37 cellular contexts compared by ENCODE assay signal in the genomic region with DNA sequence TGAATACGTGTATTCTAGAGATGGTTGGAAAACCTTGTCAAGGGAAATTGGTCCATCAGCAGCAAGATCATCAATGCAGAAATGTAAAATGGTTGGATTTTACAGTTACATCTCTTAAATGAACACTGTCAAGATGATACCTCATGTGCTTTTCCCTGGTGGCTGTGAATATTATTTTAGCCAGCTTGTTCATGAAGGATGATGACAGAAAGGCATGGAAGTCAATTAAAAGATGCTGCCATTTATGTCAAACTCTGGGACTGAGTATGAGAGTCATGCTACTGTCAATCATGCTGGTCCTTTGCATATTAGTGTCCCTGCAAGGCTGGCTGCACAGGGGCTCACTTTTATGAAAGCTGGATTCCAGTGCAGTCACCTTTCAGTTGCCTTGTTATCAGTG. TPM values are rescaled to one million over a fixed set of nuclear protein-coding genes. Genes with fewer than 3 reads are reported as not detected.
"Had no signal": no experiment of that assay in that cellular context is flagged by ENCODE, and none has a peak within 500 bp of the region (broad histone marks: within the 10 kb centered on the region; RNA-seq: fewer than 3 reads in every experiment).

No MANE protein-coding gene starts in this region.

- H3K4me3 ChIP-seq: adrenal gland, body of pancreas, cardiac muscle cell had no signal

- H3K27ac Mint-ChIP-seq: activated B cell treated with CpG ODN at 0.5 μM for 24 hours; activated CD4-positive, alpha-beta memory T cell treated with anti-CD3 and anti-CD28 coated beads for 36 hours; activated CD4-positive, alpha-beta T cell treated with anti-CD3 and anti-CD28 coated beads, Interleukin-2, amount 10 ng/mL, durations not matched to agents 24 days and 14 days; activated CD8-positive, alpha-beta T cell treated with anti-CD3 and anti-CD28 coated beads for 36 hours; activated naive CD4-positive, alpha-beta T cell treated with anti-CD3 and anti-CD28 coated beads for 36 hours; activated naive CD4-positive, alpha-beta T cell treated with anti-CD3 and anti-CD28 coated beads, Interleukin-2, amount 50 U/mL, for 72 hours; activated naive CD8-positive, alpha-beta T cell treated with anti-CD3 and anti-CD28 coated beads for 36 hours; activated T-cell treated with anti-CD3 and anti-CD28 coated beads, Interleukin-2, amount 50 U/mL, for 72 hours; activated T-helper 1 cell treated with anti-CD3 and anti-CD28 coated beads, Interleukin-12 subunit alpha, Interleukin-12 subunit beta, Interleukin-2, Interleukin-4 antibody, amounts not matched to agents 30 ng/mL and 10 ng/mL and 1 ng/mL, durations not matched to agents 14 hours and 24 hours and 36 hours; activated T-helper 17 cell treated with anti-CD3 and anti-CD28 coated beads, Interleukin-2, amount 50 U/mL, for 72 hours; T-helper 1 cell treated with Interleukin-12 subunit alpha and Interleukin-12 subunit beta and Interleukin-4 antibody, amounts not matched to agents 30 μg/mL and 1 μg/mL, for 36 hours; T-helper 2 cell treated with Interferon-gamma antibody and Interleukin-4, amounts not matched to agents 5 μg/mL and 100 μg/mL, for 36 hours had no signal

- H3K4me3 Mint-ChIP-seq: activated B cell treated with CpG ODN at 0.5 μM for 24 hours; activated CD4-positive, alpha-beta memory T cell treated with anti-CD3 and anti-CD28 coated beads for 36 hours; activated CD4-positive, alpha-beta T cell treated with anti-CD3 and anti-CD28 coated beads, Interleukin-2, amount 10 ng/mL, durations not matched to agents 24 days and 14 days; activated CD8-positive, alpha-beta T cell treated with anti-CD3 and anti-CD28 coated beads for 36 hours; activated naive CD4-positive, alpha-beta T cell treated with anti-CD3 and anti-CD28 coated beads for 36 hours; activated naive CD8-positive, alpha-beta T cell treated with anti-CD3 and anti-CD28 coated beads for 36 hours; activated T-cell treated with anti-CD3 and anti-CD28 coated beads, Interleukin-2, amount 50 U/mL, for 4 hours; activated T-cell treated with anti-CD3 and anti-CD28 coated beads, Interleukin-2, amount 50 U/mL, for 72 hours; activated T-helper 1 cell treated with anti-CD3 and anti-CD28 coated beads, Interleukin-12 subunit alpha, Interleukin-12 subunit beta, Interleukin-2, Interleukin-4 antibody, amounts not matched to agents 30 ng/mL and 10 ng/mL and 1 ng/mL, durations not matched to agents 14 hours and 24 hours and 36 hours; activated T-helper 17 cell treated with anti-CD3 and anti-CD28 coated beads, Interleukin-2, amount 50 U/mL, for 72 hours; central memory CD8-positive, alpha-beta T cell; T-helper 1 cell treated with Interleukin-12 subunit alpha and Interleukin-12 subunit beta and Interleukin-4 antibody, amounts not matched to agents 30 μg/mL and 1 μg/mL, for 36 hours; T-helper 2 cell treated with Interferon-gamma antibody and Interleukin-4, amounts not matched to agents 5 μg/mL and 100 μg/mL, for 36 hours had no signal

- H3K4me1 ChIP-seq: adrenal gland, body of pancreas had no signal

- H3K27me3 ChIP-seq: body of pancreas had no signal

- H3K36me3 Mint-ChIP-seq: activated CD4-positive, alpha-beta memory T cell treated with anti-CD3 and anti-CD28 coated beads for 36 hours; activated naive CD4-positive, alpha-beta T cell treated with anti-CD3 and anti-CD28 coated beads, Interleukin-2, amount 50 U/mL, for 72 hours; activated naive CD8-positive, alpha-beta T cell treated with anti-CD3 and anti-CD28 coated beads for 36 hours had no signal

- ATAC-seq: activated CD8-positive, alpha-beta T cell treated with anti-CD3 and anti-CD28 coated beads for 36 hours; activated naive CD4-positive, alpha-beta T cell treated with anti-CD3 and anti-CD28 coated beads, Interleukin-2, amount 50 U/mL, for 72 hours; activated T-cell treated with anti-CD3 and anti-CD28 coated beads, Interleukin-2, amount 50 U/mL, for 4 hours; activated T-cell treated with anti-CD3 and anti-CD28 coated beads, Interleukin-2, amount 50 U/mL, for 72 hours; activated T-helper 17 cell treated with anti-CD3 and anti-CD28 coated beads, Interleukin-2, amount 50 U/mL, for 72 hours; body of pancreas had no signal

- H3K4me1 Mint-ChIP-seq: activated B cell treated with CpG ODN at 0.5 μM for 24 hours; activated CD4-positive, alpha-beta T cell treated with anti-CD3 and anti-CD28 coated beads, Interleukin-2, amount 10 ng/mL, durations not matched to agents 24 days and 14 days; activated naive CD8-positive, alpha-beta T cell treated with anti-CD3 and anti-CD28 coated beads for 36 hours; activated T-helper 17 cell treated with anti-CD3 and anti-CD28 coated beads, Interleukin-2, amount 50 U/mL, for 72 hours; central memory CD8-positive, alpha-beta T cell had no signal

- H3K9me3 Mint-ChIP-seq: activated B cell treated with CpG ODN at 0.5 μM for 24 hours; activated CD4-positive, alpha-beta memory T cell treated with anti-CD3 and anti-CD28 coated beads for 36 hours; activated CD4-positive, alpha-beta T cell treated with anti-CD3 and anti-CD28 coated beads, Interleukin-2, amount 10 ng/mL, durations not matched to agents 24 days and 14 days; activated CD8-positive, alpha-beta T cell treated with anti-CD3 and anti-CD28 coated beads for 36 hours; activated naive CD4-positive, alpha-beta T cell treated with anti-CD3 and anti-CD28 coated beads for 36 hours; activated naive CD4-positive, alpha-beta T cell treated with anti-CD3 and anti-CD28 coated beads, Interleukin-2, amount 50 U/mL, for 72 hours; activated naive CD8-positive, alpha-beta T cell treated with anti-CD3 and anti-CD28 coated beads for 36 hours; activated T-cell treated with anti-CD3 and anti-CD28 coated beads, Interleukin-2, amount 50 U/mL, for 4 hours; activated T-helper 1 cell treated with anti-CD3 and anti-CD28 coated beads, Interleukin-12 subunit alpha, Interleukin-12 subunit beta, Interleukin-2, Interleukin-4 antibody, amounts not matched to agents 30 ng/mL and 10 ng/mL and 1 ng/mL, durations not matched to agents 14 hours and 24 hours and 36 hours; activated T-helper 17 cell treated with anti-CD3 and anti-CD28 coated beads, Interleukin-2, amount 50 U/mL, for 72 hours; central memory CD8-positive, alpha-beta T cell; T-helper 1 cell treated with Interleukin-12 subunit alpha and Interleukin-12 subunit beta and Interleukin-4 antibody, amounts not matched to agents 30 μg/mL and 1 μg/mL, for 36 hours; T-helper 2 cell treated with Interferon-gamma antibody and Interleukin-4, amounts not matched to agents 5 μg/mL and 100 μg/mL, for 36 hours had no signal

- H3K9me3 ChIP-seq: adrenal gland, body of pancreas had no signal

- DNase-seq: activated B cell treated with CpG ODN at 0.5 μM for 24 hours; activated CD4-positive, alpha-beta memory T cell treated with anti-CD3 and anti-CD28 coated beads for 36 hours; activated CD4-positive, alpha-beta T cell treated with anti-CD3 and anti-CD28 coated beads for 4 hours; activated CD4-positive, alpha-beta T cell treated with anti-CD3 and anti-CD28 coated beads, Interleukin-2, amount 10 ng/mL, durations not matched to agents 24 days and 14 days; activated CD4-positive, alpha-beta T cell treated with anti-CD3 and anti-CD28 coated beads, Interleukin-2, amount 50 U/mL, for 1 hour; activated CD4-positive, alpha-beta T cell treated with anti-CD3 and anti-CD28 coated beads, Interleukin-2, amount 50 U/mL, for 4 hours; activated CD4-positive, CD25-positive, alpha-beta regulatory T cell treated with anti-CD3 and anti-CD28 coated beads, Interleukin-2, amount 50 U/mL, for 72 hours; activated CD8-positive, alpha-beta memory T cell treated with anti-CD3 and anti-CD28 coated beads, Interleukin-2, amount 50 U/mL, for 4 hours; activated CD8-positive, alpha-beta T cell treated with anti-CD3 and anti-CD28 coated beads for 36 hours; activated effector memory CD4-positive, alpha-beta T cell treated with anti-CD3 and anti-CD28 coated beads, Interleukin-2, amount 50 U/mL, for 16 hours; activated gamma-delta T cell treated with Interleukin-2 at 50 U/mL for 16 hours; activated naive CD4-positive, alpha-beta T cell; activated naive CD4-positive, alpha-beta T cell treated with anti-CD3 and anti-CD28 coated beads for 36 hours; activated naive CD4-positive, alpha-beta T cell treated with anti-CD3 and anti-CD28 coated beads, Interleukin-2, amount 50 U/mL, for 16 hours; activated naive CD8-positive, alpha-beta T cell treated with anti-CD3 and anti-CD28 coated beads for 36 hours; activated T-cell treated with anti-CD3 and anti-CD28 coated beads for 4 hours; activated T-cell treated with anti-CD3 and anti-CD28 coated beads, Interleukin-2, amount 50 U/mL, for 1 hour; activated T-cell treated with anti-CD3 and anti-CD28 coated beads, Interleukin-2, amount 50 U/mL, for 4 hours; activated T-cell treated with anti-CD3 and anti-CD28 coated beads, Interleukin-2, amount 50 U/mL, for 72 hours; adrenal gland; amniotic stem cell; aorta; body of pancreas; brain microvascular endothelial cell; caudate nucleus; cerebellar nuclear complex; T-helper 1 cell; T-helper 2 cell; T-helper 9 cell had no signal

- H3K27ac ChIP-seq: adrenal gland, body of pancreas, brain microvascular endothelial cell, cardiac muscle cell had no signal

- H3K36me3 ChIP-seq: adrenal gland, brain microvascular endothelial cell, cardiac muscle cell had no signal

RNA-seq across cellular contexts. Expression of a gene that starts 10.3 kb away (rescaled TPM):
- total RNA-seq: activated B cell treated with CpG ODN at 0.5 μM for 24 hours; activated CD4-positive, alpha-beta memory T cell treated with anti-CD3 and anti-CD28 coated beads for 36 hours; activated CD4-positive, alpha-beta T cell treated with anti-CD3 and anti-CD28 coated beads, Interleukin-2, amount 10 ng/mL, durations not matched to agents 24 days and 14 days; activated CD8-positive, alpha-beta memory T cell treated with anti-CD3 and anti-CD28 coated beads for 36 hours; activated CD8-positive, alpha-beta T cell treated with anti-CD3 and anti-CD28 coated beads for 36 hours; activated naive CD4-positive, alpha-beta T cell treated with anti-CD3 and anti-CD28 coated beads for 36 hours; activated naive CD4-positive, alpha-beta T cell treated with anti-CD3 and anti-CD28 coated beads, Interleukin-2, amount 50 U/mL, for 72 hours; activated naive CD8-positive, alpha-beta T cell treated with anti-CD3 and anti-CD28 coated beads for 36 hours; activated T-cell treated with anti-CD3 and anti-CD28 coated beads, Interleukin-2, amount 50 U/mL, for 72 hours; activated T-helper 1 cell treated with anti-CD3 and anti-CD28 coated beads, Interleukin-12 subunit alpha, Interleukin-12 subunit beta, Interleukin-2, Interleukin-4 antibody, amounts not matched to agents 30 ng/mL and 10 ng/mL and 1 ng/mL, durations not matched to agents 14 hours and 24 hours and 36 hours; activated T-helper 17 cell treated with anti-CD3 and anti-CD28 coated beads, Interleukin-2, amount 50 U/mL, for 72 hours had no signal
